In genomic region chr2:165357758-165358157, GRCh38 we compare ENCODE assay signal across 1 cellular context.
TF ChIP-seq lines count a peak whose summit lies in the region.

No MANE protein-coding gene starts in this region.

TF ChIP-seq in HepG2, 621 proteins besides CTCF, POLR2A, EP300 and RAD21 (continued from another document):
- TF ChIP-seq CEBPZ (IDR thresholded peaks at IDR 0.05; ENCODE audit: low read length): no peak
TF ChIP-seq in HepG2: peak in this region for 3.
